In the genomic region with DNA sequence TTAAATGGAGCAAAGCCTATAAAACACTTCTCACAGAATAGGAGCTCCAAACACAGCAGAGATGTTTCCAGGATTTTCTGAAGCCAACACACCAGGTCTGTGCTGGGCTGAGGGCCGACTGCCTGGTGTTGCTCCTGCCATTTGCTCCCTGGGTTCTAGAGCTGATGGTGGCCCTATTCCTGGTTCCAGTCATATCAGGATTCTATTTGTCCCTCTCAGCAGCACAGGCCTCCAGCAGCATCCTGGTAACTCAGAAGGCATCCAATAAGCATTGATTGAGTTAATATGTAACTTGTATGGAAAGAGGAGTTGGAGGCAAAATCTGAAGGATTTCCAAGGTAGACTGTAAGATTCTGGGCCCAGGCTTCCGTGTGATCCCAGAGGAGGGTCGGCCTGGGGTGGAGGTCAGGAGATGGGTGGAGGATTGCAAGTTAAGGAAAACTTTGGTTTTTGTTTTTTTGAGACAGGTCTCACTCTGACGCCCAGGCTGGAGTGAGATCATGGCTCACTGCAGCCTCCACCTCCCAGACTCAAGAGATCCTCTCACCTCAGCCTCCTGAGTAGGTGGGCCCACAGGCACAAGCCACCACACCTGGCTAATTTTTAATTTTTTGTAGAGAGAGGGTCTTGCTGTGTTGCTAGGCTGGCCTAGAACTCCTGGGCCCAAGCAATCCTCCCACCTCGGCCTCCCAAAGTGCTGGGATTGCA, we compare ENCODE assay signal across 17 cellular contexts. TPM values are rescaled to one million over a fixed set of nuclear protein-coding genes. Genes with fewer than 3 reads are reported as not detected.
A peak's percentile ranks its signal among the peaks of the same experiment; 100 is the strongest.
DNase-seq lines count a peak whose midpoint lies in the region; ATAC-seq and TF ChIP-seq lines count a peak whose summit lies in the region.
"Had no signal": no experiment of that assay in that cellular context is flagged by ENCODE, and none has a peak within 500 bp of the region (broad histone marks: within the 10 kb centered on the region; RNA-seq: fewer than 3 reads in every experiment).

No MANE protein-coding gene starts in this region.

- H3K27me3 ChIP-seq in CD4-positive, alpha-beta memory T cell (ENCODE audit: insufficient read depth, low read length): no peaks in the 10 kb centered on the region
- H3K27me3 ChIP-seq in hepatocyte (no peaks in the 10 kb centered on the region), gastrocnemius medialis (no peaks in the 10 kb centered on the region)

- no peaks in the 10 kb centered on the region for H3K9me2 ChIP-seq in hepatocyte (replicated peaks; ENCODE audit: insufficient read depth)

- in situ Hi-C loops in gastrocnemius medialis (cut with MboI; ENCODE audit: low sequenced_read_pairs in 4 of 4): loop anchor here in 1 of 4 donors (25.0 kb wide), 1 partner anchor 304 kb away; the partner anchor contains the start of gene TUFM

- H3K4me1 Mint-ChIP-seq in CD4-positive, alpha-beta memory T cell: peaks cover 29 to 55% (median 44%) of the 10 kb centered on the region in 4 donors
- peaks cover 40 to 50% (median 47%) of the 10 kb centered on the region in 3 donors for H3K4me1 Mint-ChIP-seq in T-cell

- CTCF ChIA-PET in CD4-positive, alpha-beta memory T cell (lab: Charles Lee; ENCODE audit: partially characterized antibody): interaction anchor here (2.0 kb wide), 1 partner anchor 22 kb away, joined by 7 read pairs; no protein-coding TSS in a partner anchor
- CTCF ChIA-PET in T-cell (lab: Charles Lee): interaction anchor here in 1 of 2 donors (0.5 kb wide), 1 partner anchor 23 kb away, joined by 4 read pairs; no protein-coding TSS in a partner anchor

- 94% methylated on average over 5 of the region's 5 CpGs for WGBS in hepatocyte (ENCODE audit: low lambda C conversion rate, missing lambda C conversion rate)

- H3K36me3 ChIP-seq in CD4-positive, alpha-beta memory T cell (ENCODE audit: insufficient read depth, low read length): no peaks in the 10 kb centered on the region
- H3K36me3 ChIP-seq in hepatocyte (replicated peaks; ENCODE audit: insufficient read depth, low read depth) (no peaks in the 10 kb centered on the region), gastrocnemius medialis (peaks cover 0 to 10% of the 10 kb centered on the region in 2 donors)
- H3K36me3 ChIP-seq: prostate gland had no signal

- peak overlapping the region in 6 of 7 donors; percentile 88 to 92 (median 89) for H3K27ac Mint-ChIP-seq in CD4-positive, alpha-beta memory T cell
- H3K27ac Mint-ChIP-seq in T-cell: peak overlapping the region; percentile 84 to 96

- peaks cover 0 to 6% (median 0%) of the 10 kb centered on the region in 8 donors for H3K9me3 Mint-ChIP-seq in CD4-positive, alpha-beta memory T cell
- H3K9me3 Mint-ChIP-seq in T-cell: no peaks in the 10 kb centered on the region

- no peaks in the 10 kb centered on the region for H3K9me3 ChIP-seq in CD4-positive, alpha-beta memory T cell (ENCODE audit: control insufficient read depth in 1 of 2, low read length in 2 of 2)
- H3K9me3 ChIP-seq in hepatocyte (ENCODE audit: low read depth): no peaks in the 10 kb centered on the region
- H3K9me3 ChIP-seq in gastrocnemius medialis: no peaks in the 10 kb centered on the region
- H3K9me3 ChIP-seq: prostate gland had no signal

- no peaks in the 10 kb centered on the region for H4K20me1 ChIP-seq in hepatocyte (ENCODE audit: insufficient read depth, poor library complexity, severe bottlenecking)

- no peaks in the 10 kb centered on the region for H3K27me3 Mint-ChIP-seq in CD4-positive, alpha-beta memory T cell
- H3K27me3 Mint-ChIP-seq in T-cell: no peaks in the 10 kb centered on the region

- peaks cover 4% of the 10 kb centered on the region for H3K79me2 ChIP-seq in hepatocyte

- POLR2A ChIA-PET in CD4-positive, alpha-beta memory T cell (lab: Charles Lee; ENCODE audit: partially characterized antibody): interaction anchor here (1.3 to 3.6 kb wide), 8 partner anchors 10 to 40 kb away, joined by 3 to 122 read pairs (median 13); partner anchors contain the start of genes APOBR, CLN3 and SGF29
- POLR2A ChIA-PET in T-cell (lab: Charles Lee): no interaction called here

- H2AFZ ChIP-seq in hepatocyte: no peak overlapping the region

- H3K4me3 Mint-ChIP-seq in CD4-positive, alpha-beta memory T cell: peak overlapping the region in 5 of 8 donors; percentile 16 to 62 (median 46)
- peak overlapping the region in 1 of 3 donors; percentile 32 for H3K4me3 Mint-ChIP-seq in T-cell

- H3K27ac ChIP-seq in CD4-positive, alpha-beta memory T cell (ENCODE audit: low read depth, low read length): no peak overlapping the region
- H3K27ac ChIP-seq in hepatocyte (peak overlapping the region; percentile 44), gastrocnemius medialis (peak overlapping the region; percentile 98 to 99 (median 99))

- H3K4me1 ChIP-seq in CD4-positive, alpha-beta memory T cell (ENCODE audit: insufficient read depth, low read length): peaks cover 38% of the 10 kb centered on the region
- H3K4me1 ChIP-seq in hepatocyte (ENCODE audit: insufficient read depth): peaks cover 4% of the 10 kb centered on the region
- peaks cover 22 to 50% of the 10 kb centered on the region in 2 donors for H3K4me1 ChIP-seq in gastrocnemius medialis
- H3K4me1 ChIP-seq: prostate gland had no signal

- no peak for DNase-seq in CD4-positive, alpha-beta memory T cell
- DNase-seq in T-cell (no peak), hepatocyte (ENCODE audit: low spot score) (no peak), gastrocnemius medialis (no peak), NCI-H345 treated with DMSO at 0.1 percent for 48 hours (lab: John Stamatoyannopoulos, UW; ENCODE audit: unreplicated experiment) (no peak), NCI-H2171 (lab: John Stamatoyannopoulos, UW) (no peak)
- DNase-seq in activated T-cell treated with anti-CD3 and anti-CD28 coated beads, Interleukin-2, amount 50 U/mL, for 1 hour: no peak
- DNase-seq in stimulated activated CD4-positive, alpha-beta T cell treated with anti-CD3 and anti-CD28 coated beads, Interleukin-4, amount 100 ng/mL, for 1 hour: no peak
- DNase-seq: activated T-cell treated with anti-CD3 and anti-CD28 coated beads, Interleukin-2, amount 50 U/mL, for 48 hours; effector CD8-positive, alpha-beta T cell; foreskin melanocyte; NCI-H1092; NCI-H446 had no signal

- peaks cover 4 to 6% of the 10 kb centered on the region in 2 donors for H3K36me3 Mint-ChIP-seq in CD4-positive, alpha-beta memory T cell
- H3K36me3 Mint-ChIP-seq in T-cell: no peaks in the 10 kb centered on the region

- TF ChIP-seq POLR2A in gastrocnemius medialis (IDR thresholded peaks at IDR 0.05): no peak

- no peak for TF ChIP-seq CTCF in hepatocyte (IDR thresholded peaks at IDR 0.05; ENCODE audit: poor library complexity)
- TF ChIP-seq CTCF in gastrocnemius medialis (IDR thresholded peaks at IDR 0.05 in 4 of 5, conservative IDR thresholded peaks at IDR 0.05 in 1 of 5): no peak

- H3K4me2 ChIP-seq in hepatocyte: no peak overlapping the region

- peak overlapping the region in 1 of 2 donors; percentile 8 for H3K4me3 ChIP-seq in CD4-positive, alpha-beta memory T cell (ENCODE audit: low read length in 2 of 2)
- H3K4me3 ChIP-seq in hepatocyte: no peak overlapping the region
- H3K4me3 ChIP-seq in gastrocnemius medialis: no peak overlapping the region
- H3K4me3 ChIP-seq: prostate gland had no signal

- intact Hi-C loops in CD4-positive, alpha-beta memory T cell (cut with micrococcal nuclease): no loop called here
- intact Hi-C loops in gastrocnemius medialis (cut with DNase I; ENCODE audit: low total_unique reads): loop anchor here (10.0 kb wide), 3 partner anchors 342 to 1328 kb away; partner anchors contain the start of genes ATP2A1 and KDM8

- ATAC-seq in T-cell (replicated peaks in 1 of 4) (no peak), gastrocnemius medialis (no peak)

RNA-seq across cellular contexts. Expression of gene NUPR1, which starts 5.7 kb away (rescaled TPM):
- not detected for total RNA-seq in CD4-positive, alpha-beta memory T cell
- polyA plus RNA-seq in CD4-positive, alpha-beta memory T cell: not detected
- total RNA-seq in T-cell: under 1 TPM in 3 of 5 donors, not detected in 2; 0.70 to 0.99 (median 0.98) TPM
- 18.0 and 18.3 TPM in 2 replicates for total RNA-seq in hepatocyte
- polyA plus RNA-seq in hepatocyte: 118 and 130 TPM in 2 replicates
- total RNA-seq in gastrocnemius medialis: 10 to 100 TPM; 18.7 to 44.3 (median 22.6) TPM
- total RNA-seq: T-helper 1 cell treated with Interleukin-12 subunit alpha and Interleukin-12 subunit beta and Interleukin-4 antibody, amounts not matched to agents 30 ng/mL and 1 ng/mL, for 36 hours had no signal

RNA-seq across cellular contexts. Expression of gene SGF29, which starts 20.6 kb away (rescaled TPM):
- total RNA-seq in CD4-positive, alpha-beta memory T cell: 10 to 100 TPM; 67.5 to 70.0 TPM
- 10 to 100 TPM; 53.8 to 86.9 TPM for polyA plus RNA-seq in CD4-positive, alpha-beta memory T cell
- total RNA-seq in T-cell: 10 to 100 TPM; 52.6 to 79.3 (median 74.6) TPM
- 12.7 and 12.8 TPM in 2 replicates for total RNA-seq in hepatocyte
- polyA plus RNA-seq in hepatocyte: 14.1 and 17.1 TPM in 2 replicates
- 10 to 100 TPM; 35.1 to 50.4 (median 41.9) TPM for total RNA-seq in gastrocnemius medialis

RNA-seq across cellular contexts. Expression of gene IL27, which starts 26.5 kb away (rescaled TPM):
- total RNA-seq in CD4-positive, alpha-beta memory T cell: not detected
- not detected for polyA plus RNA-seq in CD4-positive, alpha-beta memory T cell
- total RNA-seq in T-cell (not detected), hepatocyte (not detected in 2 replicates), gastrocnemius medialis (not detected)
- not detected in 2 replicates for polyA plus RNA-seq in hepatocyte
- total RNA-seq: astrocyte; mucosa of gallbladder; prostate gland; T-helper 1 cell treated with Interleukin-12 subunit alpha and Interleukin-12 subunit beta and Interleukin-4 antibody, amounts not matched to agents 30 ng/mL and 1 ng/mL, for 36 hours had no signal

RNA-seq across cellular contexts. Expression of gene APOBR, which starts 38.7 kb away (rescaled TPM):
- 1 to 10 TPM; 9.1 to 9.9 TPM for total RNA-seq in CD4-positive, alpha-beta memory T cell
- polyA plus RNA-seq in CD4-positive, alpha-beta memory T cell: 1 to 10 TPM in 1 of 2 donors, under 1 TPM in 1; 0.12 to 3.5 TPM
- total RNA-seq in T-cell: 10 to 100 TPM in 3 of 5 donors, 1 to 10 TPM in 2; 6.4 to 16.9 (median 10.3) TPM
- 0.04 and 0.13 TPM in 2 replicates for total RNA-seq in hepatocyte
- 0.22 and 0.26 TPM in 2 replicates for polyA plus RNA-seq in hepatocyte
- total RNA-seq in gastrocnemius medialis: 1 to 10 TPM in 1 of 4 donors, under 1 TPM in 3; 0.15 to 1.4 (median 0.54) TPM
- total RNA-seq: astrocyte had no signal

RNA-seq across cellular contexts. Expression of gene CLN3, which starts 41.2 kb away (rescaled TPM):
- 10 to 100 TPM; 62.1 to 63.6 TPM for total RNA-seq in CD4-positive, alpha-beta memory T cell
- polyA plus RNA-seq in CD4-positive, alpha-beta memory T cell: 10 to 100 TPM; 16.8 to 33.7 TPM
- total RNA-seq in T-cell: 10 to 100 TPM; 48.4 to 68.6 (median 61.1) TPM
- 43.4 and 62.1 TPM in 2 replicates for total RNA-seq in hepatocyte
- 94.1 and 102 TPM in 2 replicates for polyA plus RNA-seq in hepatocyte
- total RNA-seq in gastrocnemius medialis: 10 to 100 TPM; 11.0 to 20.6 (median 18.8) TPM
